In genomic region chr2:225889452-225889851, GRCh38 we compare ENCODE assay signal across 9 cellular contexts.
DNase-seq lines count a peak whose midpoint lies in the region; ATAC-seq, FAIRE-seq and TF ChIP-seq lines count a peak whose summit lies in the region.
"Had no signal": no experiment of that assay in that cellular context is flagged by ENCODE, and none has a peak within 500 bp of the region (broad histone marks: within the 10 kb centered on the region; RNA-seq: fewer than 3 reads in every experiment).

No MANE protein-coding gene starts in this region.

- H3K27me3 Mint-ChIP-seq in astrocyte (ENCODE audit: low read depth, unreplicated experiment) (no peaks in the 10 kb centered on the region), immature natural killer cell (ENCODE audit: low read depth in 3 of 3) (peaks cover 0 to 2% (median 2%) of the 10 kb centered on the region in 3 donors)

- no peaks in the 10 kb centered on the region for H3K27me3 ChIP-seq in cardiac muscle cell
- no peaks in the 10 kb centered on the region for H3K27me3 ChIP-seq in astrocyte (ENCODE audit: insufficient read depth, low read length)
- no peaks in the 10 kb centered on the region for H3K27me3 ChIP-seq in tibial artery

- DNase-seq in cardiac muscle cell (ENCODE audit: low read depth in 1 of 2, low spot score in 1 of 2) (peak; percentile 51 to 79), left ventricle myocardium superior (no peak), HFF-Myc (ENCODE audit: extremely low read depth, low read depth) (peak; percentile 65), NCI-H1436 (lab: John Stamatoyannopoulos, UW) (peak; percentile 22), astrocyte (ENCODE audit: low read depth) (peak; percentile 80), inferior parietal cortex (ENCODE audit: extremely low spot score) (peak; percentile 66), tibial artery (no peak), immature natural killer cell (no peak)

- H3K4me1 ChIP-seq in cardiac muscle cell (ENCODE audit: low read depth) (no peaks in the 10 kb centered on the region), astrocyte (ENCODE audit: insufficient read depth, low read length) (peaks cover 4% of the 10 kb centered on the region), tibial artery (no peaks in the 10 kb centered on the region)

- H3K9me3 ChIP-seq in cardiac muscle cell (ENCODE audit: low read depth) (no peaks in the 10 kb centered on the region), astrocyte (ENCODE audit: insufficient read depth, low read depth, low read length) (no peaks in the 10 kb centered on the region), tibial artery (no peaks in the 10 kb centered on the region)

- no peak overlapping the region for H3K27ac ChIP-seq in cardiac muscle cell
- H3K27ac ChIP-seq in astrocyte (ENCODE audit: low read depth, low read length), result peak overlapping the region; percentile 30
- no peak overlapping the region for H3K27ac ChIP-seq in tibial artery

- intact Hi-C loops in left ventricle myocardium superior (cut with micrococcal nuclease), result loop anchor here (1.0 kb wide), 1 partner anchor 913 kb away; no protein-coding TSS in a partner anchor
- intact Hi-C loops in tibial artery (cut with DNase I; ENCODE audit: low total_unique reads), result loop anchor here (10.0 kb wide), 1 partner anchor 1095 kb away; no protein-coding TSS in a partner anchor

- peak; percentile 80 for FAIRE-seq in astrocyte (lab: Jason Lieb, UNC)
- FAIRE-seq: GM18507 had no signal

- ATAC-seq in left ventricle myocardium superior, result no peak

- H3K4me3 Mint-ChIP-seq in astrocyte (ENCODE audit: unreplicated experiment), result no peak overlapping the region
- no peak overlapping the region for H3K4me3 Mint-ChIP-seq in immature natural killer cell

- TF ChIP-seq CTCF in cardiac muscle cell (IDR thresholded peaks at IDR 0.05; ENCODE audit: low read depth, low read length) (peak; percentile 75), HFF-Myc (IDR thresholded peaks at IDR 0.05; ENCODE audit: low read depth, low read length, missing control alignments) (peak; percentile 59), astrocyte (IDR thresholded peaks at IDR 0.05; ENCODE audit: insufficient read depth, low read depth, low read length) (peak; percentile 78), tibial artery (IDR thresholded peaks at IDR 0.05) (peak; percentile 77 to 85)

- no peak overlapping the region for H3K4me2 ChIP-seq in astrocyte (ENCODE audit: low read length)

- peak overlapping the region; percentile 77 for H3K27ac Mint-ChIP-seq in astrocyte (ENCODE audit: unreplicated experiment)
- H3K27ac Mint-ChIP-seq in immature natural killer cell, result no peak overlapping the region

- H3K79me2 ChIP-seq in astrocyte (ENCODE audit: insufficient read depth, low read length), result no peaks in the 10 kb centered on the region

- no peaks in the 10 kb centered on the region for H3K36me3 ChIP-seq in cardiac muscle cell
- H3K36me3 ChIP-seq in astrocyte (ENCODE audit: insufficient read depth, low read length), result no peaks in the 10 kb centered on the region
- no peaks in the 10 kb centered on the region for H3K36me3 ChIP-seq in tibial artery

- H3K4me1 Mint-ChIP-seq in astrocyte (ENCODE audit: low read depth, unreplicated experiment), result peaks cover 4% of the 10 kb centered on the region
- no peaks in the 10 kb centered on the region for H3K4me1 Mint-ChIP-seq in immature natural killer cell

- no peak overlapping the region for H2AFZ ChIP-seq in astrocyte (ENCODE audit: low read depth, low read length)

- H3K9me3 Mint-ChIP-seq in astrocyte (ENCODE audit: unreplicated experiment), result no peaks in the 10 kb centered on the region
- H3K9me3 Mint-ChIP-seq in immature natural killer cell, result peaks cover 0 to 5% (median 0%) of the 10 kb centered on the region in 6 donors

- H3K4me3 ChIP-seq in cardiac muscle cell, result no peak overlapping the region
- no peak overlapping the region for H3K4me3 ChIP-seq in HFF-Myc (replicated peaks; ENCODE audit: low read depth, low read length)
- no peak overlapping the region for H3K4me3 ChIP-seq in astrocyte (ENCODE audit: insufficient read depth, low read depth, low read length)
- no peak overlapping the region for H3K4me3 ChIP-seq in tibial artery

- H3K36me3 Mint-ChIP-seq in astrocyte (ENCODE audit: low read depth, unreplicated experiment), result no peaks in the 10 kb centered on the region
- no peaks in the 10 kb centered on the region for H3K36me3 Mint-ChIP-seq in immature natural killer cell

- H4K20me1 ChIP-seq in astrocyte (ENCODE audit: insufficient read depth, low read length), result no peaks in the 10 kb centered on the region

- no peak overlapping the region for H3K9ac ChIP-seq in astrocyte (ENCODE audit: low read length)

Comparison
In these comparisons a context has a peak if more than half of its experiments do, and no peak if none do; other contexts are left out.
1. DNase-seq: peak in cardiac muscle cell (2 of 2), HFF-Myc (single experiment), NCI-H1436 (single experiment), astrocyte (single experiment) and inferior parietal cortex (single experiment); none in left ventricle myocardium superior (single experiment), tibial artery (0 of 2) and immature natural killer cell (0 of 3).
2. Peak in every context shown above with its lines, with median percentiles within 50 percentile points of each other: CTCF ChIP-seq.